ENCODE assay signal across 14 cellular contexts in genomic region chr11:17927041-17927440, GRCh38.
DNase-seq lines count a peak whose midpoint lies in the region; ATAC-seq and TF ChIP-seq lines count a peak whose summit lies in the region.
"Had no signal": no experiment of that assay in that cellular context is flagged by ENCODE, and none has a peak within 500 bp of the region (broad histone marks: within the 10 kb centered on the region; RNA-seq: fewer than 3 reads in every experiment).

No MANE protein-coding gene starts in this region.

- peak overlapping the region; percentile 89 for H3K27ac ChIP-seq in parathyroid adenoma
- H3K27ac ChIP-seq in upper lobe of left lung, result no peak overlapping the region
- H3K27ac ChIP-seq: A549, GM23248, HL-60 had no signal

- H3K4me2 ChIP-seq in parathyroid adenoma (ENCODE audit: low read length), result no peak overlapping the region
- H3K4me2 ChIP-seq: A549 had no signal

- ATAC-seq in upper lobe of left lung (ENCODE audit: low FRiP score in 2 of 2), result no peak
- no peak for ATAC-seq in GM19395 (IDR thresholded peaks at IDR 0.05; ENCODE audit: unreplicated experiment)
- ATAC-seq: A549; CD8-positive, alpha-beta T cell; GM12878; HCT116 had no signal

- intact Hi-C loops in posterior vena cava (cut with DNase I), result no loop called here

- DNase-seq in G401 (ENCODE audit: low spot score), result peak; percentile 95
- DNase-seq in cerebellar cortex (ENCODE audit: low spot score), result peak; percentile 93
- DNase-seq in fibroblast of mammary gland (ENCODE audit: low read depth), result peak; percentile 18
- no peak for DNase-seq in posterior vena cava (ENCODE audit: low spot score)
- no peak for DNase-seq in upper lobe of left lung
- DNase-seq: CD8-positive, alpha-beta T cell; COR-L47 had no signal

- no peak for TF ChIP-seq EP300 in upper lobe of left lung (IDR thresholded peaks at IDR 0.05)

- H3K9me3 ChIP-seq in parathyroid adenoma (ENCODE audit: control insufficient read depth, low read length) (no peaks in the 10 kb centered on the region), upper lobe of left lung (no peaks in the 10 kb centered on the region)
- H3K9me3 ChIP-seq: A549 had no signal

- H3K4me3 ChIP-seq in fibroblast of mammary gland (ENCODE audit: control insufficient read depth, low read depth, low read length), result no peak overlapping the region
- H3K4me3 ChIP-seq in parathyroid adenoma (ENCODE audit: low read depth, low read length), result no peak overlapping the region
- H3K4me3 ChIP-seq in upper lobe of left lung, result no peak overlapping the region
- H3K4me3 ChIP-seq: A549, GM12878, GM23248 had no signal

- TF ChIP-seq CTCF in fibroblast of mammary gland (conservative IDR thresholded peaks at IDR 0.05; ENCODE audit: control insufficient read depth, insufficient read depth, low read depth, low read length), result no peak
- no peak for TF ChIP-seq CTCF in parathyroid adenoma (IDR thresholded peaks at IDR 0.05)
- TF ChIP-seq CTCF in upper lobe of left lung (IDR thresholded peaks at IDR 0.05), result no peak

- no peak overlapping the region for H3K9ac ChIP-seq in parathyroid adenoma
- H3K9ac ChIP-seq: GM23248 had no signal

- H3K36me3 ChIP-seq in parathyroid adenoma (ENCODE audit: control insufficient read depth, insufficient read depth, low read length) (no peaks in the 10 kb centered on the region), upper lobe of left lung (peaks cover 0 to 6% (median 2%) of the 10 kb centered on the region in 4 donors)

- no peaks in the 10 kb centered on the region for H3K27me3 ChIP-seq in parathyroid adenoma (ENCODE audit: control insufficient read depth, insufficient read depth, low read length)
- H3K27me3 ChIP-seq in upper lobe of left lung, result no peaks in the 10 kb centered on the region

- TF ChIP-seq POLR2A in upper lobe of left lung (IDR thresholded peaks at IDR 0.05), result no peak

- H3K4me1 ChIP-seq in parathyroid adenoma (peaks cover 53% of the 10 kb centered on the region), upper lobe of left lung (peaks cover 0 to 5% (median 1%) of the 10 kb centered on the region in 4 donors)
- H3K4me1 ChIP-seq: A549 had no signal

- in situ Hi-C loops in G401 (cut with HindIII; ENCODE audit: low sequenced_read_pairs), result no loop called here

- WGBS in upper lobe of left lung, 2 donors, result 88 to 91% methylated on average over 2 to 3 of the region's 3 CpGs

- H2AFZ ChIP-seq in parathyroid adenoma, result peak overlapping the region; percentile 28
- H2AFZ ChIP-seq: GM23248 had no signal

- H3K79me2 ChIP-seq in parathyroid adenoma, result no peaks in the 10 kb centered on the region

Comparison
In these comparisons a context has a peak if more than half of its experiments do, and no peak if none do; other contexts are left out.
1. DNase-seq: peak in G401 (single experiment), cerebellar cortex (single experiment) and fibroblast of mammary gland (single experiment); none in posterior vena cava (single experiment) and upper lobe of left lung (0 of 2).